ENCODE assay signal across 12 cellular contexts in the genomic region with DNA sequence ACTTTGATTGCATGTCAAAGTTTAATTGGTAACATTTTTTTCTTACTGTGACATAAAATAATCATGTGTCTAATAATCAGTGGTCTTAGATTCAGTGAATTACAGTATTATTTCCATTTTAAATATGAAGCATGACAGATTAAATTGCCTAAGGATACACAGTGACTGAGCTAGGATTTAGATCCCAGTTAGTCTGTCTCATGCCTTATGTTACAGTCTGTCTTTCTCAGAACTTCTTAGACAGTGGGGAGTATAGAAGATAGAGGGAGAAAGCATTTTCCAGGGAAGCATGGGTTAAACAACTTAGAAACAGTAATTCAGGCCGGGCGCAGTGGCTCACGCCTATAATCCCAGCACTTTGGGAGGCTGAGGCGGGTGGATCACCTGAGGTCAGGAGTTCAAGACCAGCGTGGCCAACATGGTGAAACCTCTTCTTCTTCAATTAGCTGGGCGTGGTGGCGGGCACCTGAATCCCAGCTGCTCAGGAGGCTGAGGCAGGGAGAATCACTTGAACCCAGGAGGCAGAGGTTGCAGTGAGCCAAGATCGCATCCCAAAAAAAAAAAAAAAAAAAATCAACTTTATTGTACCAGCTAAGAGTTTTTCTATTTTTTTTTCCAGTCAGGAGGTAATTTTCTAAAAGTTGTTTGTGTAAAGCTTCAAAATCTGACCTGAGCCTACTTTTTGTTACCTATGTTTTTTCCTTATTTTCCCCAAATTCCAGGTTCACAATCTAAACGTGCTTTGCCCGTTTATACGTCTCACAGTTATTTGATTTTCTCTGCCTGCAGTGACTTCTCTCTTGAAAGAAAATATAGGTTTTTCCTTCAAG. TPM values are rescaled to one million over a fixed set of nuclear protein-coding genes. Genes with fewer than 3 reads are reported as not detected.
DNase-seq lines count a peak whose midpoint lies in the region; ATAC-seq and TF ChIP-seq lines count a peak whose summit lies in the region.
"Had no signal": no experiment of that assay in that cellular context is flagged by ENCODE, and none has a peak within 500 bp of the region (broad histone marks: within the 10 kb centered on the region; RNA-seq: fewer than 3 reads in every experiment).

No MANE protein-coding gene starts in this region.

- no peak for TF ChIP-seq CTCF in DND-41 (IDR thresholded peaks at IDR 0.05; ENCODE audit: borderline replicate concordance, extremely low read depth, low read length, poor library complexity, severe bottlenecking)
- TF ChIP-seq CTCF in nephron (IDR thresholded peaks at IDR 0.05; ENCODE audit: unreplicated experiment in 3 of 3) = no peak

- H2BK5ac ChIP-seq in neuronal stem cell (ENCODE audit: low read length) = no peak overlapping the region

- H3K79me2 ChIP-seq in DND-41 (ENCODE audit: insufficient read depth, low read length) = peaks cover 88% of the 10 kb centered on the region

- H2BK12ac ChIP-seq in neuronal stem cell (ENCODE audit: low read length) = no peak overlapping the region

- H4K20me1 ChIP-seq in DND-41 (ENCODE audit: insufficient read depth, low read length) = peaks cover 34% of the 10 kb centered on the region; the same call in 1 of the 2 replicates

- no peak for ATAC-seq in DND-41 (ENCODE audit: insufficient read depth, low read depth)

- H3K27me3 ChIP-seq in DND-41 (ENCODE audit: insufficient read depth, low read length, poor library complexity) = no peaks in the 10 kb centered on the region
- no peaks in the 10 kb centered on the region for H3K27me3 ChIP-seq in neuronal stem cell (ENCODE audit: control insufficient read depth in 3 of 3, insufficient read depth in 3 of 3, low read depth in 1 of 3, low read length in 3 of 3)
- H3K27me3 ChIP-seq: breast epithelium, sigmoid colon, stomach had no signal

- peaks cover 49% of the 10 kb centered on the region for H3K4me1 ChIP-seq in DND-41 (ENCODE audit: insufficient read depth, low read length)
- peaks cover 11 to 13% of the 10 kb centered on the region in 2 donors for H3K4me1 ChIP-seq in neuronal stem cell (ENCODE audit: control insufficient read depth in 2 of 2, insufficient read depth in 1 of 2, low read depth in 1 of 2, low read length in 2 of 2)
- H3K4me1 ChIP-seq: breast epithelium had no signal

- no peak overlapping the region; a peak in 1 of 4 replicates for H3K4me3 ChIP-seq in DND-41 (ENCODE audit: low read depth in 1 of 2, low read length in 2 of 2)
- no peak overlapping the region for H3K4me3 ChIP-seq in neuronal stem cell (ENCODE audit: low read length in 2 of 2)
- H3K4me3 ChIP-seq: breast epithelium, HAP-1, sigmoid colon, stomach had no signal

- no peak overlapping the region for H2BK120ac ChIP-seq in neuronal stem cell (ENCODE audit: low read depth, low read length)

- peaks cover 9% of the 10 kb centered on the region for H3K36me3 Mint-ChIP-seq in nephron (ENCODE audit: low read depth)

- H3K9me3 ChIP-seq in DND-41 (ENCODE audit: insufficient read depth, low read length, severe bottlenecking) (no peaks in the 10 kb centered on the region), neuronal stem cell (replicated peaks in 1 of 2; ENCODE audit: control insufficient read depth in 2 of 2, insufficient read depth in 1 of 2, low read depth in 1 of 2, low read length in 2 of 2) (no peaks in the 10 kb centered on the region)
- H3K9me3 ChIP-seq: breast epithelium, HAP-1, sigmoid colon, stomach had no signal

- no peaks in the 10 kb centered on the region for H3K27me3 Mint-ChIP-seq in nephron (ENCODE audit: low read depth)

- H3K36me3 ChIP-seq in DND-41 (ENCODE audit: insufficient read depth, low read length) = peaks cover 26% of the 10 kb centered on the region
- H3K36me3 ChIP-seq in neuronal stem cell (replicated peaks in 1 of 2; ENCODE audit: control insufficient read depth in 2 of 2, insufficient read depth in 2 of 2, low read length in 2 of 2) = peaks cover 0 to 25% of the 10 kb centered on the region in 2 donors
- H3K36me3 ChIP-seq: breast epithelium, HAP-1, sigmoid colon, stomach had no signal

- no peaks in the 10 kb centered on the region for H3K9me3 Mint-ChIP-seq in nephron

- no peak overlapping the region for H2BK15ac ChIP-seq in neuronal stem cell (ENCODE audit: low read length)

- H4K91ac ChIP-seq in neuronal stem cell (ENCODE audit: low read depth, low read length, poor library complexity) = no peak overlapping the region

- H3K27ac Mint-ChIP-seq in nephron = peak overlapping the region in 2 of 3 experiments; percentile 91 to 94

- H3K27ac ChIP-seq in DND-41 (ENCODE audit: low read length) (no peak overlapping the region), neuronal stem cell (replicated peaks; ENCODE audit: low read length) (no peak overlapping the region)
- H3K27ac ChIP-seq: breast epithelium, sigmoid colon, stomach had no signal

- no peak overlapping the region for H2AFZ ChIP-seq in DND-41 (ENCODE audit: low read depth, low read length)
- no peak overlapping the region for H2AFZ ChIP-seq in neuronal stem cell (ENCODE audit: low read length)

- no peak overlapping the region for H3K23ac ChIP-seq in neuronal stem cell (ENCODE audit: low read depth, low read length, poor library complexity)

- H3K4ac ChIP-seq in neuronal stem cell (ENCODE audit: low read length) = no peak overlapping the region

- H3K4me1 Mint-ChIP-seq in nephron = peaks cover 53% of the 10 kb centered on the region

- H3K14ac ChIP-seq in neuronal stem cell (ENCODE audit: low read length) = no peak overlapping the region

- H4K8ac ChIP-seq in neuronal stem cell (ENCODE audit: low read depth, low read length) = no peak overlapping the region

- H3K18ac ChIP-seq in neuronal stem cell (ENCODE audit: low read length) = no peak overlapping the region

- peak overlapping the region; percentile 9; the same call in 1 of the 2 replicates for H3K9ac ChIP-seq in DND-41 (ENCODE audit: low read depth, low read length)
- H3K9ac ChIP-seq in neuronal stem cell (ENCODE audit: low read depth, low read length, poor library complexity) = no peak overlapping the region

- H3K79me1 ChIP-seq in neuronal stem cell (ENCODE audit: low read depth, low read length) = peaks cover 1% of the 10 kb centered on the region

- DNase-seq in DND-41 = no peak
- DNase-seq in NCI-H2227 (lab: John Stamatoyannopoulos, UW; ENCODE audit: unreplicated experiment) = peak; percentile 29
- DNase-seq in cerebellar cortex (ENCODE audit: low spot score) = peak; percentile 11
- DNase-seq in SIG-M5 treated with dmso at 0.1 percent for 504 hours (lab: John Stamatoyannopoulos, UW; ENCODE audit: unreplicated experiment) = no peak
- no peak for DNase-seq in neuronal stem cell (ENCODE audit: low spot score)
- DNase-seq in COLO829 (ENCODE audit: low spot score) = no peak
- DNase-seq: NCI-H2171, sigmoid colon, stomach had no signal

- H3K4me2 ChIP-seq in DND-41 (ENCODE audit: insufficient read depth, low read length) (peak overlapping the region; percentile 98; the same call in 1 of the 2 replicates), neuronal stem cell (ENCODE audit: insufficient read depth, low read length, poor library complexity, severe bottlenecking) (no peak overlapping the region)

- peak overlapping the region; percentile 88 to 90 (median 89) for H3K4me3 Mint-ChIP-seq in nephron

- no CpG with 5 or more reads among the region's 11 CpGs for WGBS in neuronal stem cell (ENCODE audit: extremely low coverage in 2 of 2, insufficient read length in 2 of 2, insufficient replicate concordance in 1 of 2), 2 donors

- no peak overlapping the region for H2AK5ac ChIP-seq in neuronal stem cell (ENCODE audit: low read depth, low read length)

RNA-seq across cellular contexts. Expression of a gene that starts 3.3 kb away (rescaled TPM):
- polyA plus RNA-seq in neuronal stem cell (2013, experiment 1 of 2) = 37.6 TPM
- polyA plus RNA-seq in neuronal stem cell (2013, experiment 2 of 2) = 38.3 TPM

Comparison
In these comparisons a context has a peak if more than half of its experiments do, and no peak if none do; other contexts are left out.
1. DNase-seq: peak in NCI-H2227 (single experiment) and cerebellar cortex (single experiment); none in DND-41 (single experiment), SIG-M5 treated with dmso at 0.1 percent for 504 hours (single experiment), neuronal stem cell (single experiment) and COLO829 (single experiment).